ENCODE assay signal across 2 cellular contexts in the genomic region with DNA sequence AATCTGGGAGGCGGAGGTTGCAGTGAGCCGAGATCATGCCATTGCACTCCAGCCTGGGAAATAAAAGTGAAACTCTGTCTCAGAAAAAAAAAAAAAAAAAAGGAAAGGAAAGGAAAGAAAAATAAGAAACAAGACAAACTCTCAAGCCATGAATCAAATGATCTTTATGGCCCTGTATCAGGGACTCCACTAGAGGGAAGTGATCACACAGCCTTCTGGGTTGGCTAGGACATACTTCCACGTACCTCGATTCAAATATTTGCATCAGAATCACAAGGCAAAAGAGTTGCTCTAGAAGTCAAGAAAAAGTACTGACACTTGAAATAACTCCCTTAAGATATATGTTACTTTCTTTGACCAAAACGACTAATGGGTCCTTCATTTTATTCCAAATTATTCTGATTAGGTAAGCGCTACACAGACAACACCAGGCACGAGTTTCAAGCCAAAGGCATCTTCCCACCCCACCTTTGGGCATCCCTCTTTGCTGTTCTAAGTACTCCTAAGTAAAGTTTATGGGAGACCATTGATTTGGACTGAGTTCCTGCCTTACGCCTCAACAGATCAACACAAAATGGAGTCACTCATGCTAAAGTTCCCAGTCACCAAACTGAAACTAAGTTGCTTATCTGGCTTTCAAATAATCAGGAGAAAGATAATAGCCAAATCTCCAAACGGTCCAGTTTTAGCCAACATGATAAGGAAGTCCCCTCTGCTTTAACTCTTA.
TF ChIP-seq lines count a peak whose summit lies in the region.

No MANE protein-coding gene starts in this region.

TF ChIP-seq in IMR-90, 13 proteins besides CTCF, POLR2A, EP300 and RAD21:
- TF ChIP-seq, protein P1, sequence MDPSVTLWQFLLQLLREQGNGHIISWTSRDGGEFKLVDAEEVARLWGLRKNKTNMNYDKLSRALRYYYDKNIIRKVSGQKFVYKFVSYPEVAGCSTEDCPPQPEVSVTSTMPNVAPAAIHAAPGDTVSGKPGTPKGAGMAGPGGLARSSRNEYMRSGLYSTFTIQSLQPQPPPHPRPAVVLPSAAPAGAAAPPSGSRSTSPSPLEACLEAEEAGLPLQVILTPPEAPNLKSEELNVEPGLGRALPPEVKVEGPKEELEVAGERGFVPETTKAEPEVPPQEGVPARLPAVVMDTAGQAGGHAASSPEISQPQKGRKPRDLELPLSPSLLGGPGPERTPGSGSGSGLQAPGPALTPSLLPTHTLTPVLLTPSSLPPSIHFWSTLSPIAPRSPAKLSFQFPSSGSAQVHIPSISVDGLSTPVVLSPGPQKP (IDR thresholded peaks at IDR 0.05; ENCODE audit: borderline replicate concordance, low read depth, low read length), result no peak
- TF ChIP-seq, protein P2, sequence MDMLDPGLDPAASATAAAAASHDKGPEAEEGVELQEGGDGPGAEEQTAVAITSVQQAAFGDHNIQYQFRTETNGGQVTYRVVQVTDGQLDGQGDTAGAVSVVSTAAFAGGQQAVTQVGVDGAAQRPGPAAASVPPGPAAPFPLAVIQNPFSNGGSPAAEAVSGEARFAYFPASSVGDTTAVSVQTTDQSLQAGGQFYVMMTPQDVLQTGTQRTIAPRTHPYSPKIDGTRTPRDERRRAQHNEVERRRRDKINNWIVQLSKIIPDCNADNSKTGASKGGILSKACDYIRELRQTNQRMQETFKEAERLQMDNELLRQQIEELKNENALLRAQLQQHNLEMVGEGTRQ (IDR thresholded peaks at IDR 0.05; ENCODE audit: low read depth, low read length), result no peak
- TF ChIP-seq RFX5 (IDR thresholded peaks at IDR 0.05; ENCODE audit: low read depth, low read length) (no peak), FOS (IDR thresholded peaks at IDR 0.05; ENCODE audit: low read depth, low read length) (no peak)

TF ChIP-seq in GM12878, 131 proteins besides CTCF, POLR2A, EP300 and RAD21:
- no peak for TF ChIP-seq SRF (IDR thresholded peaks at IDR 0.05; ENCODE audit: low read depth in 2 of 2, low read length in 2 of 2)
- TF ChIP-seq PAX8 (IDR thresholded peaks at IDR 0.05), result no peak
- peak; percentile 38; the same call in 1 of the 2 replicates for TF ChIP-seq SMC3 (IDR thresholded peaks at IDR 0.05; ENCODE audit: borderline replicate concordance, low read length)
- TF ChIP-seq RBBP5 (conservative IDR thresholded peaks at IDR 0.05), result no peak
- no peak for TF ChIP-seq CHD2 (IDR thresholded peaks at IDR 0.05; ENCODE audit: borderline replicate concordance, low read depth, low read length)
- no peak for TF ChIP-seq SREBF1 (IDR thresholded peaks at IDR 0.05; ENCODE audit: low read length)
- TF ChIP-seq, protein P3, sequence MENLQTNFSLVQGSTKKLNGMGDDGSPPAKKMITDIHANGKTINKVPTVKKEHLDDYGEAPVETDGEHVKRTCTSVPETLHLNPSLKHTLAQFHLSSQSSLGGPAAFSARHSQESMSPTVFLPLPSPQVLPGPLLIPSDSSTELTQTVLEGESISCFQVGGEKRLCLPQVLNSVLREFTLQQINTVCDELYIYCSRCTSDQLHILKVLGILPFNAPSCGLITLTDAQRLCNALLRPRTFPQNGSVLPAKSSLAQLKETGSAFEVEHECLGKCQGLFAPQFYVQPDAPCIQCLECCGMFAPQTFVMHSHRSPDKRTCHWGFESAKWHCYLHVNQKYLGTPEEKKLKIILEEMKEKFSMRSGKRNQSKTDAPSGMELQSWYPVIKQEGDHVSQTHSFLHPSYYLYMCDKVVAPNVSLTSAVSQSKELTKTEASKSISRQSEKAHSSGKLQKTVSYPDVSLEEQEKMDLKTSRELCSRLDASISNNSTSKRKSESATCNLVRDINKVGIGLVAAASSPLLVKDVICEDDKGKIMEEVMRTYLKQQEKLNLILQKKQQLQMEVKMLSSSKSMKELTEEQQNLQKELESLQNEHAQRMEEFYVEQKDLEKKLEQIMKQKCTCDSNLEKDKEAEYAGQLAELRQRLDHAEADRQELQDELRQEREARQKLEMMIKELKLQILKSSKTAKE (IDR thresholded peaks at IDR 0.05; ENCODE audit: low read depth, poor library complexity, severe bottlenecking), result no peak
- TF ChIP-seq ZNF622 (IDR thresholded peaks at IDR 0.05), result no peak
- no peak for TF ChIP-seq MXI1 (IDR thresholded peaks at IDR 0.05; ENCODE audit: low read depth, low read length)
- TF ChIP-seq DPF2 (IDR thresholded peaks at IDR 0.05), result no peak
- TF ChIP-seq, protein P4, sequence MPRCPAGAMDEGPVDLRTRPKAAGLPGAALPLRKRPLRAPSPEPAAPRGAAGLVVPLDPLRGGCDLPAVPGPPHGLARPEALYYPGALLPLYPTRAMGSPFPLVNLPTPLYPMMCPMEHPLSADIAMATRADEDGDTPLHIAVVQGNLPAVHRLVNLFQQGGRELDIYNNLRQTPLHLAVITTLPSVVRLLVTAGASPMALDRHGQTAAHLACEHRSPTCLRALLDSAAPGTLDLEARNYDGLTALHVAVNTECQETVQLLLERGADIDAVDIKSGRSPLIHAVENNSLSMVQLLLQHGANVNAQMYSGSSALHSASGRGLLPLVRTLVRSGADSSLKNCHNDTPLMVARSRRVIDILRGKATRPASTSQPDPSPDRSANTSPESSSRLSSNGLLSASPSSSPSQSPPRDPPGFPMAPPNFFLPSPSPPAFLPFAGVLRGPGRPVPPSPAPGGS (IDR thresholded peaks at IDR 0.05; ENCODE audit: borderline replicate concordance, insufficient read depth, low read depth, low read length, poor library complexity, severe bottlenecking), result no peak
- TF ChIP-seq, protein P5, sequence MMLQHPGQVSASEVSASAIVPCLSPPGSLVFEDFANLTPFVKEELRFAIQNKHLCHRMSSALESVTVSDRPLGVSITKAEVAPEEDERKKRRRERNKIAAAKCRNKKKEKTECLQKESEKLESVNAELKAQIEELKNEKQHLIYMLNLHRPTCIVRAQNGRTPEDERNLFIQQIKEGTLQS (IDR thresholded peaks at IDR 0.05; ENCODE audit: borderline replicate concordance, extremely low read depth, low read depth, low read length), result no peak
- TF ChIP-seq, protein P6, sequence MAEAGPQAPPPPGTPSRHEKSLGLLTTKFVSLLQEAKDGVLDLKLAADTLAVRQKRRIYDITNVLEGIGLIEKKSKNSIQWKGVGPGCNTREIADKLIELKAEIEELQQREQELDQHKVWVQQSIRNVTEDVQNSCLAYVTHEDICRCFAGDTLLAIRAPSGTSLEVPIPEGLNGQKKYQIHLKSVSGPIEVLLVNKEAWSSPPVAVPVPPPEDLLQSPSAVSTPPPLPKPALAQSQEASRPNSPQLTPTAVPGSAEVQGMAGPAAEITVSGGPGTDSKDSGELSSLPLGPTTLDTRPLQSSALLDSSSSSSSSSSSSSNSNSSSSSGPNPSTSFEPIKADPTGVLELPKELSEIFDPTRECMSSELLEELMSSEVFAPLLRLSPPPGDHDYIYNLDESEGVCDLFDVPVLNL (IDR thresholded peaks at IDR 0.05; ENCODE audit: low read depth, low read length), result no peak
- TF ChIP-seq GATAD2B (conservative IDR thresholded peaks at IDR 0.05; ENCODE audit: low read depth), result no peak
- no peak for TF ChIP-seq PAX5 (IDR thresholded peaks at IDR 0.05; ENCODE audit: borderline replicate concordance, low read depth, low read length)
- no peak for TF ChIP-seq SMAD1 (IDR thresholded peaks at IDR 0.05; ENCODE audit: low read depth, partially characterized antibody)
- no peak for TF ChIP-seq RUNX3 (IDR thresholded peaks at IDR 0.05; ENCODE audit: low read length)
- TF ChIP-seq, protein P7, sequence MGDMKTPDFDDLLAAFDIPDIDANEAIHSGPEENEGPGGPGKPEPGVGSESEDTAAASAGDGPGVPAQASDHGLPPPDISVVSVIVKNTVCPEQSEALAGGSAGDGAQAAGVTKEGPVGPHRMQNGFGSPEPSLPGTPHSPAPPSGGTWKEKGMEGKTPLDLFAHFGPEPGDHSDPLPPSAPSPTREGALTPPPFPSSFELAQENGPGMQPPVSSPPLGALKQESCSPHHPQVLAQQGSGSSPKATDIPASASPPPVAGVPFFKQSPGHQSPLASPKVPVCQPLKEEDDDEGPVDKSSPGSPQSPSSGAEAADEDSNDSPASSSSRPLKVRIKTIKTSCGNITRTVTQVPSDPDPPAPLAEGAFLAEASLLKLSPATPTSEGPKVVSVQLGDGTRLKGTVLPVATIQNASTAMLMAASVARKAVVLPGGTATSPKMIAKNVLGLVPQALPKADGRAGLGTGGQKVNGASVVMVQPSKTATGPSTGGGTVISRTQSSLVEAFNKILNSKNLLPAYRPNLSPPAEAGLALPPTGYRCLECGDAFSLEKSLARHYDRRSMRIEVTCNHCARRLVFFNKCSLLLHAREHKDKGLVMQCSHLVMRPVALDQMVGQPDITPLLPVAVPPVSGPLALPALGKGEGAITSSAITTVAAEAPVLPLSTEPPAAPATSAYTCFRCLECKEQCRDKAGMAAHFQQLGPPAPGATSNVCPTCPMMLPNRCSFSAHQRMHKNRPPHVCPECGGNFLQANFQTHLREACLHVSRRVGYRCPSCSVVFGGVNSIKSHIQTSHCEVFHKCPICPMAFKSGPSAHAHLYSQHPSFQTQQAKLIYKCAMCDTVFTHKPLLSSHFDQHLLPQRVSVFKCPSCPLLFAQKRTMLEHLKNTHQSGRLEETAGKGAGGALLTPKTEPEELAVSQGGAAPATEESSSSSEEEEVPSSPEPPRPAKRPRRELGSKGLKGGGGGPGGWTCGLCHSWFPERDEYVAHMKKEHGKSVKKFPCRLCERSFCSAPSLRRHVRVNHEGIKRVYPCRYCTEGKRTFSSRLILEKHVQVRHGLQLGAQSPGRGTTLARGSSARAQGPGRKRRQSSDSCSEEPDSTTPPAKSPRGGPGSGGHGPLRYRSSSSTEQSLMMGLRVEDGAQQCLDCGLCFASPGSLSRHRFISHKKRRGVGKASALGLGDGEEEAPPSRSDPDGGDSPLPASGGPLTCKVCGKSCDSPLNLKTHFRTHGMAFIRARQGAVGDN (IDR thresholded peaks at IDR 0.05), result peak; percentile 84
- TF ChIP-seq, protein P8, sequence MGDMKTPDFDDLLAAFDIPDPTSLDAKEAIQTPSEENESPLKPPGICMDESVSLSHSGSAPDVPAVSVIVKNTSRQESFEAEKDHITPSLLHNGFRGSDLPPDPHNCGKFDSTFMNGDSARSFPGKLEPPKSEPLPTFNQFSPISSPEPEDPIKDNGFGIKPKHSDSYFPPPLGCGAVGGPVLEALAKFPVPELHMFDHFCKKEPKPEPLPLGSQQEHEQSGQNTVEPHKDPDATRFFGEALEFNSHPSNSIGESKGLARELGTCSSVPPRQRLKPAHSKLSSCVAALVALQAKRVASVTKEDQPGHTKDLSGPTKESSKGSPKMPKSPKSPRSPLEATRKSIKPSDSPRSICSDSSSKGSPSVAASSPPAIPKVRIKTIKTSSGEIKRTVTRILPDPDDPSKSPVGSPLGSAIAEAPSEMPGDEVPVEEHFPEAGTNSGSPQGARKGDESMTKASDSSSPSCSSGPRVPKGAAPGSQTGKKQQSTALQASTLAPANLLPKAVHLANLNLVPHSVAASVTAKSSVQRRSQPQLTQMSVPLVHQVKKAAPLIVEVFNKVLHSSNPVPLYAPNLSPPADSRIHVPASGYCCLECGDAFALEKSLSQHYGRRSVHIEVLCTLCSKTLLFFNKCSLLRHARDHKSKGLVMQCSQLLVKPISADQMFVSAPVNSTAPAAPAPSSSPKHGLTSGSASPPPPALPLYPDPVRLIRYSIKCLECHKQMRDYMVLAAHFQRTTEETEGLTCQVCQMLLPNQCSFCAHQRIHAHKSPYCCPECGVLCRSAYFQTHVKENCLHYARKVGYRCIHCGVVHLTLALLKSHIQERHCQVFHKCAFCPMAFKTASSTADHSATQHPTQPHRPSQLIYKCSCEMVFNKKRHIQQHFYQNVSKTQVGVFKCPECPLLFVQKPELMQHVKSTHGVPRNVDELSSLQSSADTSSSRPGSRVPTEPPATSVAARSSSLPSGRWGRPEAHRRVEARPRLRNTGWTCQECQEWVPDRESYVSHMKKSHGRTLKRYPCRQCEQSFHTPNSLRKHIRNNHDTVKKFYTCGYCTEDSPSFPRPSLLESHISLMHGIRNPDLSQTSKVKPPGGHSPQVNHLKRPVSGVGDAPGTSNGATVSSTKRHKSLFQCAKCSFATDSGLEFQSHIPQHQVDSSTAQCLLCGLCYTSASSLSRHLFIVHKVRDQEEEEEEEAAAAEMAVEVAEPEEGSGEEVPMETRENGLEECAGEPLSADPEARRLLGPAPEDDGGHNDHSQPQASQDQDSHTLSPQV (IDR thresholded peaks at IDR 0.05), result peak; percentile 94
- TF ChIP-seq EGR1 (IDR thresholded peaks at IDR 0.05; ENCODE audit: borderline replicate concordance in 1 of 2, low read depth in 2 of 2, low read length in 2 of 2), result no peak
- TF ChIP-seq SPI1 (IDR thresholded peaks at IDR 0.05; ENCODE audit: borderline replicate concordance, insufficient read depth, low read depth, low read length), result no peak
- no peak for TF ChIP-seq MTA2 (IDR thresholded peaks at IDR 0.05; ENCODE audit: low read depth)
